Comparison of ENCODE assay signal across 13 cellular contexts in the genomic region with DNA sequence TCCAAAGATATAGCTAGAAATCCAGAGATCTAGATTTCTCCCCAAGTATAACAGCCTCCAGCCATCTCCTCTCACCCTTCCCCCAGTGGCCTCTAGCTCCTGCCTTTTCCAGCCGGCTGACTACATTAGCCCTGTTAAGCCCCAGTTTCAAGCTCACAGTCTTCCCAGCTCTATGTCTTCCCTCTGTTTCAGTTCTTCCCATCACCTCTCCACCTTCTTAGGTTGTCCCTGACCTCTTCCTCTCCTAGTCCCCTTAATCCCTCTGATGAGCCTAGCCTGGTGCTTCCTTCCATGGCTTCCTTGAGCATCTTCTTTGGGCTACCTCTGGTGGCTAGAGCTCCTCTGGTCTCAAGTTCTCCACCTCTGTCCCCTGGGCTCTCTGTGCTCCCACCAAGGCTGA. TPM values are rescaled to one million over a fixed set of nuclear protein-coding genes. Genes with fewer than 3 reads are reported as not detected.
DNase-seq lines count a peak whose midpoint lies in the region; ATAC-seq, FAIRE-seq and TF ChIP-seq lines count a peak whose summit lies in the region.
"Had no signal": no experiment of that assay in that cellular context is flagged by ENCODE, and none has a peak within 500 bp of the region (broad histone marks: within the 10 kb centered on the region; RNA-seq: fewer than 3 reads in every experiment).

No MANE protein-coding gene starts in this region.

- H3K9me3 Mint-ChIP-seq in activated T-helper 2 cell treated with anti-CD3 and anti-CD28 coated beads, Interferon-gamma antibody, Interleukin-2, Interleukin-4, amounts not matched to agents 10 μg/mL and 5 μg/mL and 100 μg/mL, durations not matched to agents 14 hours and 24 hours and 36 hours, result no peaks in the 10 kb centered on the region
- H3K9me3 Mint-ChIP-seq in memory B cell (no peaks in the 10 kb centered on the region), type B pancreatic cell (no peaks in the 10 kb centered on the region)

- intact Hi-C loops in HepG2 (cut with micrococcal nuclease; ENCODE audit: unreplicated experiment) (no loop called here), right lobe of liver (cut with DNase I) (loop anchor here (5.0 to 10.0 kb wide), 3 partner anchors 53 to 195 kb away; a partner anchor contains a TSS), Right ventricle myocardium inferior (cut with DNase I) (loop anchor here (5.0 kb wide), 1 partner anchor 375 kb away; a partner anchor contains a TSS)
- intact Hi-C loops in activated T-helper 2 cell treated with anti-CD3 and anti-CD28 coated beads, Interferon-gamma antibody, Interleukin-2, Interleukin-4, amounts not matched to agents 10 μg/mL and 5 μg/mL and 100 μg/mL, durations not matched to agents 14 hours and 24 hours and 36 hours (cut with micrococcal nuclease), result loop anchor here (2.0 kb wide), 1 partner anchor 13 kb away; a partner anchor contains a TSS

- H2AFZ ChIP-seq in HepG2 (ENCODE audit: low read length) (no peak overlapping the region), GM23248 (no peak overlapping the region)

- H3K27ac ChIP-seq in HepG2 (ENCODE audit: extremely low read length, insufficient read depth, low read length) (no peak overlapping the region), right lobe of liver (no peak overlapping the region), GM23248 (no peak overlapping the region)

- H3K4me1 ChIP-seq in HepG2 (ENCODE audit: insufficient read depth, low read length), result peaks cover 53% of the 10 kb centered on the region
- peaks cover 0 to 17% (median 0%) of the 10 kb centered on the region in 4 donors for H3K4me1 ChIP-seq in right lobe of liver
- H3K4me1 ChIP-seq in GM23248 (ENCODE audit: insufficient read depth), result peaks cover 33% of the 10 kb centered on the region

- peaks cover 47% of the 10 kb centered on the region for H3K4me1 Mint-ChIP-seq in activated T-helper 2 cell treated with anti-CD3 and anti-CD28 coated beads, Interferon-gamma antibody, Interleukin-2, Interleukin-4, amounts not matched to agents 10 μg/mL and 5 μg/mL and 100 μg/mL, durations not matched to agents 14 hours and 24 hours and 36 hours (ENCODE audit: low read depth)
- H3K4me1 Mint-ChIP-seq in memory B cell, result peaks cover 35% of the 10 kb centered on the region
- H3K4me1 Mint-ChIP-seq in type B pancreatic cell (ENCODE audit: unreplicated experiment), result peaks cover 38% of the 10 kb centered on the region

- CTCF ChIA-PET in HepG2 (lab: Yijun Ruan, JAX; ENCODE audit: low intra/inter-chr PET ratio, low total read pairs), result no interaction called here

- FAIRE-seq in HepG2 (lab: Jason Lieb, UNC), result no peak

- TF ChIP-seq POLR2A in HepG2 (IDR thresholded peaks at IDR 0.05; ENCODE audit: insufficient read depth in 1 of 2, low read depth in 2 of 2, low read length in 2 of 2) (no peak), right lobe of liver (IDR thresholded peaks at IDR 0.05) (no peak)

- WGBS in HepG2 (ENCODE audit: low lambda C conversion rate), result 4% methylated on average over 1 of the region's 1 CpG
- 63% methylated on average over 1 of the region's 1 CpG for WGBS in right lobe of liver (ENCODE audit: insufficient coverage, low coverage, low lambda C conversion rate, missing lambda C conversion rate)
- 62 to 68% methylated on average over 1 of the region's 1 CpG for WGBS in GM23248 (ENCODE audit: low coverage in 1 of 2, low lambda C conversion rate in 2 of 2, missing lambda C conversion rate in 2 of 2), 2 experiments

- no peak overlapping the region for H3K27ac Mint-ChIP-seq in activated T-helper 2 cell treated with anti-CD3 and anti-CD28 coated beads, Interferon-gamma antibody, Interleukin-2, Interleukin-4, amounts not matched to agents 10 μg/mL and 5 μg/mL and 100 μg/mL, durations not matched to agents 14 hours and 24 hours and 36 hours
- peak overlapping the region; percentile 76 for H3K27ac Mint-ChIP-seq in memory B cell
- H3K27ac Mint-ChIP-seq in type B pancreatic cell, result peak overlapping the region; percentile 13

- TF ChIP-seq CTCF in HepG2 (CRISPR knock-in tag; IDR thresholded peaks at IDR 0.05) (no peak), right lobe of liver (IDR thresholded peaks at IDR 0.05) (no peak), type B pancreatic cell (conservative IDR thresholded peaks at IDR 0.05) (no peak)

- H3K27me3 Mint-ChIP-seq in activated T-helper 2 cell treated with anti-CD3 and anti-CD28 coated beads, Interferon-gamma antibody, Interleukin-2, Interleukin-4, amounts not matched to agents 10 μg/mL and 5 μg/mL and 100 μg/mL, durations not matched to agents 14 hours and 24 hours and 36 hours (ENCODE audit: low read depth), result no peaks in the 10 kb centered on the region
- H3K27me3 Mint-ChIP-seq in memory B cell, result peaks cover 2% of the 10 kb centered on the region
- H3K27me3 Mint-ChIP-seq in type B pancreatic cell, result no peaks in the 10 kb centered on the region

- H3K36me3 ChIP-seq in HepG2 (replicated peaks in 1 of 2; ENCODE audit: control insufficient read depth in 1 of 2, insufficient read depth in 2 of 2, low read length in 2 of 2), result no peaks in the 10 kb centered on the region
- no peaks in the 10 kb centered on the region for H3K36me3 ChIP-seq in right lobe of liver
- no peaks in the 10 kb centered on the region for H3K36me3 ChIP-seq in GM23248 (ENCODE audit: low read depth)

- peak overlapping the region; percentile 86 for H3K4me3 Mint-ChIP-seq in activated T-helper 2 cell treated with anti-CD3 and anti-CD28 coated beads, Interferon-gamma antibody, Interleukin-2, Interleukin-4, amounts not matched to agents 10 μg/mL and 5 μg/mL and 100 μg/mL, durations not matched to agents 14 hours and 24 hours and 36 hours (ENCODE audit: low read depth)
- H3K4me3 Mint-ChIP-seq in memory B cell, result peak overlapping the region; percentile 87
- H3K4me3 Mint-ChIP-seq in type B pancreatic cell, result peak overlapping the region; percentile 58

- no peak for TF ChIP-seq RAD21 in HepG2 (CRISPR knock-in tag; IDR thresholded peaks at IDR 0.05)

- no peak overlapping the region; a peak in 1 of 6 replicates for H3K4me3 ChIP-seq in HepG2 (replicated peaks in 1 of 3; ENCODE audit: insufficient read depth in 1 of 3, low read depth in 2 of 3, low read length in 3 of 3)
- H3K4me3 ChIP-seq in right lobe of liver, result no peak overlapping the region
- H3K4me3 ChIP-seq in GM23248, result no peak overlapping the region

- POLR2A ChIA-PET in HepG2 (lab: Yijun Ruan, JAX), result interaction anchor here (1.2 to 1.4 kb wide), 2 partner anchors 13 to 87 kb away, joined by 3 to 7 read pairs; a partner anchor contains a TSS

- H3K27me3 ChIP-seq in HepG2 (ENCODE audit: control insufficient read depth in 1 of 2, insufficient read depth in 2 of 2, low read length in 2 of 2) (peaks cover 0 to 12% of the 10 kb centered on the region in 2 experiments; a peak in 2 of 5 replicates), right lobe of liver (no peaks in the 10 kb centered on the region), GM23248 (replicated peaks; ENCODE audit: insufficient read depth) (no peaks in the 10 kb centered on the region)

- H3F3A ChIP-seq in GM23248 (ENCODE audit: insufficient read depth), result peaks cover 13% of the 10 kb centered on the region

- H3K36me3 Mint-ChIP-seq in activated T-helper 2 cell treated with anti-CD3 and anti-CD28 coated beads, Interferon-gamma antibody, Interleukin-2, Interleukin-4, amounts not matched to agents 10 μg/mL and 5 μg/mL and 100 μg/mL, durations not matched to agents 14 hours and 24 hours and 36 hours (ENCODE audit: low read depth), result peaks cover 7% of the 10 kb centered on the region
- H3K36me3 Mint-ChIP-seq in memory B cell, result no peaks in the 10 kb centered on the region
- no peaks in the 10 kb centered on the region for H3K36me3 Mint-ChIP-seq in type B pancreatic cell

- in situ Hi-C loops in HepG2 (cut with HindIII; ENCODE audit: extremely low pct_ligation_motif_present, low pct_unique_long_range_greater_than_20kb) (no loop called here), GM23248 (cut with MboI) (no loop called here)

- no peak for ATAC-seq in HepG2
- no peak for ATAC-seq in right lobe of liver
- ATAC-seq in memory B cell (ENCODE audit: low read depth), result no peak
- no peak for ATAC-seq in Right ventricle myocardium inferior
- ATAC-seq: Panc1 had no signal

- peak overlapping the region; percentile 41; the same call in 1 of the 2 replicates for H3K4me2 ChIP-seq in HepG2 (ENCODE audit: low read depth, low read length)
- no peak overlapping the region for H3K4me2 ChIP-seq in GM23248 (ENCODE audit: unreplicated experiment)

- H3K9me2 ChIP-seq in GM23248 (ENCODE audit: insufficient read depth), result no peaks in the 10 kb centered on the region

- TF ChIP-seq EP300 in HepG2 (IDR thresholded peaks at IDR 0.05; ENCODE audit: low read depth in 2 of 2, low read length in 2 of 2), result no peak
- TF ChIP-seq EP300 in HepG2 (CRISPR knock-in tag; IDR thresholded peaks at IDR 0.05; ENCODE audit: borderline replicate concordance), result no peak

- no peaks in the 10 kb centered on the region for H4K20me1 ChIP-seq in HepG2 (ENCODE audit: insufficient read depth, low read length)
- no peaks in the 10 kb centered on the region for H4K20me1 ChIP-seq in GM23248 (ENCODE audit: insufficient read depth)

- H3K9me3 ChIP-seq in HepG2 (ENCODE audit: low read length) (no peaks in the 10 kb centered on the region), right lobe of liver (no peaks in the 10 kb centered on the region), GM23248 (ENCODE audit: low read depth) (no peaks in the 10 kb centered on the region)

- BruUV-seq in HepG2 (replicated peaks; lab: Mats Ljungman, UMichigan), result no TSS peak

- H3K79me2 ChIP-seq in HepG2 (ENCODE audit: insufficient read depth, low read length), result no peaks in the 10 kb centered on the region
- 0 out of 2 replicates have a peak, but pooled peaks cover 3% of the 10 kb centered on the region for H3K79me2 ChIP-seq in GM23248 (ENCODE audit: insufficient read depth)

- H3K9ac ChIP-seq in HepG2 (ENCODE audit: insufficient read depth, low read depth, low read length), result no peak overlapping the region
- H3K9ac ChIP-seq in GM23248, result no peak overlapping the region

- DNase-seq in HepG2 (ENCODE audit: low spot score) (no peak), right lobe of liver (no peak), memory B cell (ENCODE audit: low spot score in 2 of 2) (no peak), type B pancreatic cell (ENCODE audit: extremely low spot score, unreplicated experiment) (no peak), Right ventricle myocardium inferior (ENCODE audit: missing footprints) (no peak), GM23248 (no peak)
- DNase-seq in activated T-helper 2 cell treated with anti-CD3 and anti-CD28 coated beads, Interferon-gamma antibody, Interleukin-2, Interleukin-4, amounts not matched to agents 10 μg/mL and 5 μg/mL and 100 μg/mL, durations not matched to agents 14 hours and 24 hours and 36 hours (ENCODE audit: low spot score), result no peak
- DNase-seq in activated effector memory CD4-positive, alpha-beta T cell treated with anti-CD3 and anti-CD28 coated beads, Interleukin-2, amount 50 U/mL, for 16 hours, result no peak
- DNase-seq: central memory CD4-positive, alpha-beta T cell; GDM1; NCI-H2227 treated with DMSO at 0.1 percent for 48 hours; stimulated activated CD4-positive, alpha-beta T cell treated with anti-CD3 and anti-CD28 coated beads, Interleukin-4, amount 100 ng/mL, for 24 hours had no signal

RNA-seq across cellular contexts. Expression of a gene that starts 0.9 kb away (rescaled TPM):
- 1.4 and 1.5 TPM in 2 replicates for total RNA-seq in HepG2 (2016; rRNA removed; fragmentation: Illumina TruSeq; extraction: Trizol)
- 5.4 and 5.8 TPM in 2 replicates for total RNA-seq in HepG2 (2016; cell fraction: cytosol; rRNA removed; fragmentation: Illumina TruSeq; extraction: Trizol; ENCODE audit: low read depth)
- total RNA-seq in HepG2 (2016; cell fraction: insoluble cytoplasmic fraction; rRNA removed; fragmentation: Illumina TruSeq; extraction: Trizol), result 0.56 and 1.8 TPM in 2 replicates
- total RNA-seq in HepG2 (2016; cell fraction: membrane; rRNA removed; fragmentation: Illumina TruSeq; extraction: Trizol), result 6.1 and 6.4 TPM in 2 replicates
- 0.53 and 1.2 TPM in 2 replicates for total RNA-seq in HepG2 (2016; cell fraction: nucleus; rRNA removed; fragmentation: Illumina TruSeq; extraction: Trizol)
- 0.63 and 1.0 TPM in 2 replicates for polyA plus RNA-seq in HepG2 (2011; rRNA removed)
- 0.85 and 1.1 TPM in 2 replicates for polyA plus RNA-seq in HepG2 (2011; cell fraction: cytosol; rRNA removed)
- polyA plus RNA-seq in HepG2 (2011; cell fraction: nucleus; rRNA removed), result 0.83 and 1.1 TPM in 2 replicates
- 0.56 and 1.0 TPM in 2 replicates for polyA plus RNA-seq in HepG2 (2012)
- 14.3 and 14.9 TPM in 2 replicates for polyA plus RNA-seq in HepG2 (2016; cell fraction: cytosol; fragmentation: Illumina TruSeq; extraction: Trizol; ENCODE audit: low read depth)
- 2.1 and 3.0 TPM in 2 replicates for polyA plus RNA-seq in HepG2 (2016; cell fraction: insoluble cytoplasmic fraction; fragmentation: Illumina TruSeq; extraction: Trizol; ENCODE audit: low read depth)
- 11.3 and 12.5 TPM in 2 replicates for polyA plus RNA-seq in HepG2 (2016; cell fraction: membrane; fragmentation: Illumina TruSeq; extraction: Trizol; ENCODE audit: low read depth)
- 2.0 and 2.7 TPM in 2 replicates for polyA plus RNA-seq in HepG2 (2016; cell fraction: nucleus; fragmentation: Illumina TruSeq; extraction: Trizol; ENCODE audit: insufficient read depth, low read depth)
- 1.8 and 14.3 TPM in 2 replicates for polyA minus RNA-seq in HepG2 (2011; rRNA and poly(A)+ RNA removed; ENCODE audit: low replicate concordance)
- 0.18 and 0.49 TPM in 2 replicates for polyA minus RNA-seq in HepG2 (2011; cell fraction: cytosol; rRNA and poly(A)+ RNA removed)
- polyA minus RNA-seq in HepG2 (2011; cell fraction: nucleus; rRNA and poly(A)+ RNA removed), result 0.90 and 0.99 TPM in 2 replicates
- total RNA-seq in right lobe of liver, result under 1 TPM; 0.25 to 0.95 (median 0.54) TPM
- 15.3 and 15.4 TPM in 2 replicates for total RNA-seq in activated T-helper 2 cell treated with anti-CD3 and anti-CD28 coated beads, Interferon-gamma antibody, Interleukin-2, Interleukin-4, amounts not matched to agents 10 μg/mL and 5 μg/mL and 100 μg/mL, durations not matched to agents 14 hours and 24 hours and 36 hours
- 11.8 and 40.1 TPM in 2 replicates for total RNA-seq in type B pancreatic cell (ENCODE audit: low replicate concordance)
- total RNA-seq in Right ventricle myocardium inferior, result 9.7 TPM
- 2.1 and 9.9 TPM in 2 replicates for total RNA-seq in GM23248 (2014; rRNA removed; shearing (Covaris generic))
- polyA plus RNA-seq in GM23248 (2016; fragmentation: Nextera tagmentation; extraction: Ambion mirVana), result 0.56 and 0.67 TPM in 2 replicates

RNA-seq across cellular contexts. Expression of a gene that starts 13.2 kb away (rescaled TPM):
- total RNA-seq in HepG2 (2016; rRNA removed; fragmentation: Illumina TruSeq; extraction: Trizol), result 134 and 277 TPM in 2 replicates
- 129 and 132 TPM in 2 replicates for total RNA-seq in HepG2 (2016; cell fraction: cytosol; rRNA removed; fragmentation: Illumina TruSeq; extraction: Trizol; ENCODE audit: low read depth)
- 128 and 284 TPM in 2 replicates for total RNA-seq in HepG2 (2016; cell fraction: insoluble cytoplasmic fraction; rRNA removed; fragmentation: Illumina TruSeq; extraction: Trizol)
- 138 and 152 TPM in 2 replicates for total RNA-seq in HepG2 (2016; cell fraction: membrane; rRNA removed; fragmentation: Illumina TruSeq; extraction: Trizol)
- total RNA-seq in HepG2 (2016; cell fraction: nucleus; rRNA removed; fragmentation: Illumina TruSeq; extraction: Trizol), result 203 and 224 TPM in 2 replicates
- polyA plus RNA-seq in HepG2 (2011; rRNA removed), result 211 and 234 TPM in 2 replicates
- 424 and 444 TPM in 2 replicates for polyA plus RNA-seq in HepG2 (2011; cell fraction: cytosol; rRNA removed)
- polyA plus RNA-seq in HepG2 (2011; cell fraction: nucleus; rRNA removed), result 140 and 196 TPM in 2 replicates
- polyA plus RNA-seq in HepG2 (2012), result 226 and 283 TPM in 2 replicates
- 186 and 213 TPM in 2 replicates for polyA plus RNA-seq in HepG2 (2016; cell fraction: cytosol; fragmentation: Illumina TruSeq; extraction: Trizol; ENCODE audit: low read depth)
- polyA plus RNA-seq in HepG2 (2016; cell fraction: insoluble cytoplasmic fraction; fragmentation: Illumina TruSeq; extraction: Trizol; ENCODE audit: low read depth), result 153 and 161 TPM in 2 replicates
- polyA plus RNA-seq in HepG2 (2016; cell fraction: membrane; fragmentation: Illumina TruSeq; extraction: Trizol; ENCODE audit: low read depth), result 149 and 167 TPM in 2 replicates
- polyA plus RNA-seq in HepG2 (2016; cell fraction: nucleus; fragmentation: Illumina TruSeq; extraction: Trizol; ENCODE audit: insufficient read depth, low read depth), result 381 and 422 TPM in 2 replicates
- 159 and 211 TPM in 2 replicates for polyA minus RNA-seq in HepG2 (2011; rRNA and poly(A)+ RNA removed; ENCODE audit: low replicate concordance)
- 94.7 and 99.2 TPM in 2 replicates for polyA minus RNA-seq in HepG2 (2011; cell fraction: cytosol; rRNA and poly(A)+ RNA removed)
- polyA minus RNA-seq in HepG2 (2011; cell fraction: nucleus; rRNA and poly(A)+ RNA removed), result 47.0 and 55.9 TPM in 2 replicates
- total RNA-seq in right lobe of liver, result 100 to 1,000 TPM; 213 to 556 (median 317) TPM
- 230 and 236 TPM in 2 replicates for total RNA-seq in activated T-helper 2 cell treated with anti-CD3 and anti-CD28 coated beads, Interferon-gamma antibody, Interleukin-2, Interleukin-4, amounts not matched to agents 10 μg/mL and 5 μg/mL and 100 μg/mL, durations not matched to agents 14 hours and 24 hours and 36 hours
- 525 and 567 TPM in 2 replicates for total RNA-seq in type B pancreatic cell (ENCODE audit: low replicate concordance)
- 790 TPM for total RNA-seq in Right ventricle myocardium inferior
- 1,521 and 1,535 TPM in 2 replicates for total RNA-seq in GM23248 (2014; rRNA removed; shearing (Covaris generic))
- polyA plus RNA-seq in GM23248 (2016; fragmentation: Nextera tagmentation; extraction: Ambion mirVana), result 3,562 and 3,671 TPM in 2 replicates

RNA-seq across cellular contexts. Expression of a gene that starts 21.8 kb away (rescaled TPM):
- total RNA-seq in HepG2 (2016; rRNA removed; fragmentation: Illumina TruSeq; extraction: Trizol) (1.0 and 2.6 TPM in 2 replicates), right lobe of liver (10 to 100 TPM; 26.3 to 52.5 (median 43.0) TPM), type B pancreatic cell (ENCODE audit: low replicate concordance) (7.4 and 14.1 TPM in 2 replicates), Right ventricle myocardium inferior (12.9 TPM)
- 1.2 and 1.5 TPM in 2 replicates for total RNA-seq in HepG2 (2016; cell fraction: cytosol; rRNA removed; fragmentation: Illumina TruSeq; extraction: Trizol; ENCODE audit: low read depth)
- total RNA-seq in HepG2 (2016; cell fraction: insoluble cytoplasmic fraction; rRNA removed; fragmentation: Illumina TruSeq; extraction: Trizol), result 1.2 and 2.6 TPM in 2 replicates
- 1.3 and 1.5 TPM in 2 replicates for total RNA-seq in HepG2 (2016; cell fraction: membrane; rRNA removed; fragmentation: Illumina TruSeq; extraction: Trizol)
- 4.5 and 6.2 TPM in 2 replicates for total RNA-seq in HepG2 (2016; cell fraction: nucleus; rRNA removed; fragmentation: Illumina TruSeq; extraction: Trizol)
- polyA plus RNA-seq in HepG2 (2011; rRNA removed) (5.7 TPM in 2 replicates), GM23248 (2016; fragmentation: Nextera tagmentation; extraction: Ambion mirVana) (15.6 and 17.6 TPM in 2 replicates)
- 2.4 and 3.4 TPM in 2 replicates for polyA plus RNA-seq in HepG2 (2011; cell fraction: cytosol; rRNA removed)
- polyA plus RNA-seq in HepG2 (2011; cell fraction: nucleus; rRNA removed), result 17.8 and 19.4 TPM in 2 replicates
- polyA plus RNA-seq in HepG2 (2012), result 3.3 and 4.2 TPM in 2 replicates
- 0.41 and 0.84 TPM in 2 replicates for polyA plus RNA-seq in HepG2 (2016; cell fraction: cytosol; fragmentation: Illumina TruSeq; extraction: Trizol; ENCODE audit: low read depth)
- 0.71 and 0.91 TPM in 2 replicates for polyA plus RNA-seq in HepG2 (2016; cell fraction: insoluble cytoplasmic fraction; fragmentation: Illumina TruSeq; extraction: Trizol; ENCODE audit: low read depth)
- polyA plus RNA-seq in HepG2 (2016; cell fraction: membrane; fragmentation: Illumina TruSeq; extraction: Trizol; ENCODE audit: low read depth), result 1.0 and 1.1 TPM in 2 replicates
- 9.3 and 11.2 TPM in 2 replicates for polyA plus RNA-seq in HepG2 (2016; cell fraction: nucleus; fragmentation: Illumina TruSeq; extraction: Trizol; ENCODE audit: insufficient read depth, low read depth)
- polyA minus RNA-seq in HepG2 (2011; rRNA and poly(A)+ RNA removed; ENCODE audit: low replicate concordance), result 4.1 and 8.8 TPM in 2 replicates
- 0.53 and 0.79 TPM in 2 replicates for polyA minus RNA-seq in HepG2 (2011; cell fraction: cytosol; rRNA and poly(A)+ RNA removed)
- 11.6 and 16.1 TPM in 2 replicates for polyA minus RNA-seq in HepG2 (2011; cell fraction: nucleus; rRNA and poly(A)+ RNA removed)
- total RNA-seq in activated T-helper 2 cell treated with anti-CD3 and anti-CD28 coated beads, Interferon-gamma antibody, Interleukin-2, Interleukin-4, amounts not matched to agents 10 μg/mL and 5 μg/mL and 100 μg/mL, durations not matched to agents 14 hours and 24 hours and 36 hours, result 6.5 and 8.1 TPM in 2 replicates
- 15.4 and 27.2 TPM in 2 replicates for total RNA-seq in GM23248 (2014; rRNA removed; shearing (Covaris generic))

RNA-seq across cellular contexts. Expression of a gene that starts 26.1 kb away (rescaled TPM):
- total RNA-seq in HepG2 (2016; rRNA removed; fragmentation: Illumina TruSeq; extraction: Trizol), result 95.3 and 99.7 TPM in 2 replicates
- total RNA-seq in HepG2 (2016; cell fraction: cytosol; rRNA removed; fragmentation: Illumina TruSeq; extraction: Trizol; ENCODE audit: low read depth), result 118 and 144 TPM in 2 replicates
- total RNA-seq in HepG2 (2016; cell fraction: insoluble cytoplasmic fraction; rRNA removed; fragmentation: Illumina TruSeq; extraction: Trizol), result 97.9 and 110 TPM in 2 replicates
- total RNA-seq in HepG2 (2016; cell fraction: membrane; rRNA removed; fragmentation: Illumina TruSeq; extraction: Trizol), result 102 and 108 TPM in 2 replicates
- total RNA-seq in HepG2 (2016; cell fraction: nucleus; rRNA removed; fragmentation: Illumina TruSeq; extraction: Trizol), result 34.2 and 48.7 TPM in 2 replicates
- polyA plus RNA-seq in HepG2 (2011; rRNA removed), result 50.5 and 55.1 TPM in 2 replicates
- 74.9 and 112 TPM in 2 replicates for polyA plus RNA-seq in HepG2 (2011; cell fraction: cytosol; rRNA removed)
- 22.5 and 27.2 TPM in 2 replicates for polyA plus RNA-seq in HepG2 (2011; cell fraction: nucleus; rRNA removed)
- 34.8 and 38.2 TPM in 2 replicates for polyA plus RNA-seq in HepG2 (2012)
- polyA plus RNA-seq in HepG2 (2016; cell fraction: cytosol; fragmentation: Illumina TruSeq; extraction: Trizol; ENCODE audit: low read depth), result 149 and 162 TPM in 2 replicates
- 107 and 112 TPM in 2 replicates for polyA plus RNA-seq in HepG2 (2016; cell fraction: insoluble cytoplasmic fraction; fragmentation: Illumina TruSeq; extraction: Trizol; ENCODE audit: low read depth)
- polyA plus RNA-seq in HepG2 (2016; cell fraction: membrane; fragmentation: Illumina TruSeq; extraction: Trizol; ENCODE audit: low read depth), result 91.5 and 100 TPM in 2 replicates
- 64.2 and 67.2 TPM in 2 replicates for polyA plus RNA-seq in HepG2 (2016; cell fraction: nucleus; fragmentation: Illumina TruSeq; extraction: Trizol; ENCODE audit: insufficient read depth, low read depth)
- 21.9 and 89.7 TPM in 2 replicates for polyA minus RNA-seq in HepG2 (2011; rRNA and poly(A)+ RNA removed; ENCODE audit: low replicate concordance)
- 6.7 and 11.0 TPM in 2 replicates for polyA minus RNA-seq in HepG2 (2011; cell fraction: cytosol; rRNA and poly(A)+ RNA removed)
- 7.8 and 8.2 TPM in 2 replicates for polyA minus RNA-seq in HepG2 (2011; cell fraction: nucleus; rRNA and poly(A)+ RNA removed)
- 100 to 1,000 TPM in 3 of 6 experiments, 10 to 100 TPM in 3; 81.8 to 175 (median 99.0) TPM for total RNA-seq in right lobe of liver
- total RNA-seq in activated T-helper 2 cell treated with anti-CD3 and anti-CD28 coated beads, Interferon-gamma antibody, Interleukin-2, Interleukin-4, amounts not matched to agents 10 μg/mL and 5 μg/mL and 100 μg/mL, durations not matched to agents 14 hours and 24 hours and 36 hours, result 72.3 and 73.9 TPM in 2 replicates
- total RNA-seq in type B pancreatic cell (ENCODE audit: low replicate concordance), result 89.9 and 98.6 TPM in 2 replicates
- total RNA-seq in Right ventricle myocardium inferior, result 128 TPM
- 47.6 and 110 TPM in 2 replicates for total RNA-seq in GM23248 (2014; rRNA removed; shearing (Covaris generic))
- polyA plus RNA-seq in GM23248 (2016; fragmentation: Nextera tagmentation; extraction: Ambion mirVana), result 193 and 197 TPM in 2 replicates

RNA-seq across cellular contexts. Expression of a gene that starts 34.3 kb away (rescaled TPM):
- total RNA-seq in HepG2 (2016; rRNA removed; fragmentation: Illumina TruSeq; extraction: Trizol) (0.24 and 0.75 TPM in 2 replicates), right lobe of liver (10 to 100 TPM in 3 of 6 experiments, 1 to 10 TPM in 3; 3.1 to 20.1 (median 8.3) TPM), type B pancreatic cell (ENCODE audit: low replicate concordance) (10.4 and 39.2 TPM in 2 replicates), Right ventricle myocardium inferior (479 TPM)
- total RNA-seq in HepG2 (2016; cell fraction: cytosol; rRNA removed; fragmentation: Illumina TruSeq; extraction: Trizol; ENCODE audit: low read depth), result not detected in 2 replicates
- total RNA-seq in HepG2 (2016; cell fraction: insoluble cytoplasmic fraction; rRNA removed; fragmentation: Illumina TruSeq; extraction: Trizol), result 0.15 and 0.35 TPM in 2 replicates
- total RNA-seq in HepG2 (2016; cell fraction: membrane; rRNA removed; fragmentation: Illumina TruSeq; extraction: Trizol), result 0.03 and 0.14 TPM in 2 replicates
- total RNA-seq in HepG2 (2016; cell fraction: nucleus; rRNA removed; fragmentation: Illumina TruSeq; extraction: Trizol), result 1.3 and 1.5 TPM in 2 replicates
- polyA plus RNA-seq in HepG2 (2011; rRNA removed) (0.65 and 1.8 TPM in 2 replicates), GM23248 (2016; fragmentation: Nextera tagmentation; extraction: Ambion mirVana) (2.0 and 2.1 TPM in 2 replicates)
- polyA plus RNA-seq in HepG2 (2011; cell fraction: cytosol; rRNA removed), result 0.16 and 0.28 TPM in 2 replicates
- 12.1 and 12.6 TPM in 2 replicates for polyA plus RNA-seq in HepG2 (2011; cell fraction: nucleus; rRNA removed)
- polyA plus RNA-seq in HepG2 (2012), result 1.1 and 1.2 TPM in 2 replicates
- not detected in 2 replicates for polyA plus RNA-seq in HepG2 (2016; cell fraction: cytosol; fragmentation: Illumina TruSeq; extraction: Trizol; ENCODE audit: low read depth)
- polyA plus RNA-seq in HepG2 (2016; cell fraction: insoluble cytoplasmic fraction; fragmentation: Illumina TruSeq; extraction: Trizol; ENCODE audit: low read depth), result 0.28 TPM in 1 of 2 replicates, not detected in the other
- polyA plus RNA-seq in HepG2 (2016; cell fraction: membrane; fragmentation: Illumina TruSeq; extraction: Trizol; ENCODE audit: low read depth), result not detected in 2 replicates
- polyA plus RNA-seq in HepG2 (2016; cell fraction: nucleus; fragmentation: Illumina TruSeq; extraction: Trizol; ENCODE audit: insufficient read depth, low read depth), result 1.7 and 2.7 TPM in 2 replicates
- 1.4 and 1.9 TPM in 2 replicates for polyA minus RNA-seq in HepG2 (2011; rRNA and poly(A)+ RNA removed; ENCODE audit: low replicate concordance)
- polyA minus RNA-seq in HepG2 (2011; cell fraction: cytosol; rRNA and poly(A)+ RNA removed), result not detected in 2 replicates
- polyA minus RNA-seq in HepG2 (2011; cell fraction: nucleus; rRNA and poly(A)+ RNA removed), result 2.2 and 3.1 TPM in 2 replicates
- 0.94 and 1.9 TPM in 2 replicates for total RNA-seq in activated T-helper 2 cell treated with anti-CD3 and anti-CD28 coated beads, Interferon-gamma antibody, Interleukin-2, Interleukin-4, amounts not matched to agents 10 μg/mL and 5 μg/mL and 100 μg/mL, durations not matched to agents 14 hours and 24 hours and 36 hours
- total RNA-seq in GM23248 (2014; rRNA removed; shearing (Covaris generic)), result 6.6 and 7.2 TPM in 2 replicates
